ENCODE assay signal across 1 cellular context in the genomic region with DNA sequence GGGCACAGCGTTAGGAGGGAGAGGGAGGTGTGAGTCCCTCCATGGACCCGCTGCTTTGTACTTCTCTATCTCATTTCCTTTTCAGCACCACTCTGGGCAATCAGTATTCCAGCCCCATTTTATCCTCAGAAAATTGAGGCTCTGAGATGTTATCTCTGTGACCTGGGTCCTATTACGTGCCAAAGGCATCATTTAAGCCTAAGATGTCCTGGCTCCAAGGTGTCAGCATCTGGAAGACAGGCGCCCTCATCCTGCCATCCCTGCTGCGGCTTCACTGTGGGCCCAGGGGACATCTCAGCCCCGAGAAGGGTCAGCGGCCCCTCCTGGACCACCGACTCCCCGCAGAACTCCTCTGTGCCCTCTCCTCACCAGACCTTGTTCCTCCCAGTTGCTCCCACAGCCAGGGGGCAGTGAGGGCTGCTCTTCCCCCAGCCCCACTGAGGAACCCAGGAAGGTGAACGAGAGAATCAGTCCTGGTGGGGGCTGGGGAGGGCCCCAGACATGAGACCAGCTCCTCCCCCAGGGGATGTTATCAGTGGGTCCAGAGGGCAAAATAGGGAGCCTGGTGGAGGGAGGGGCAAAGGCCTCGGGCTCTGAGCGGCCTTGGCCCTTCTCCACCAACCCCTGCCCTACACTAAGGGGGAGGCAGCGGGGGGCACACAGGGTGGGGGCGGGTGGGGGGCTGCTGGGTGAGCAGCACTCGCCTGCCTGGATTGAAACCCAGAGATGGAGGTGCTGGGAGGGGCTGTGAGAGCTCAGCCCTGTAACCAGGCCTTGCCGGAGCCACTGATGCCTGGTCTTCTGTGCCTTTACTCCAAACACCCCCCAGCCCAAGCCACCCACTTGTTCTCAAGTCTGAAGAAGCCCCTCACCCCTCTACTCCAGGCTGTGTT.
TF ChIP-seq lines count a peak whose summit lies in the region.

No MANE protein-coding gene starts in this region.

TF ChIP-seq in HepG2, 621 proteins besides CTCF, POLR2A, EP300 and RAD21 (continued from another document and continues in another):
- TF ChIP-seq, protein P1, sequence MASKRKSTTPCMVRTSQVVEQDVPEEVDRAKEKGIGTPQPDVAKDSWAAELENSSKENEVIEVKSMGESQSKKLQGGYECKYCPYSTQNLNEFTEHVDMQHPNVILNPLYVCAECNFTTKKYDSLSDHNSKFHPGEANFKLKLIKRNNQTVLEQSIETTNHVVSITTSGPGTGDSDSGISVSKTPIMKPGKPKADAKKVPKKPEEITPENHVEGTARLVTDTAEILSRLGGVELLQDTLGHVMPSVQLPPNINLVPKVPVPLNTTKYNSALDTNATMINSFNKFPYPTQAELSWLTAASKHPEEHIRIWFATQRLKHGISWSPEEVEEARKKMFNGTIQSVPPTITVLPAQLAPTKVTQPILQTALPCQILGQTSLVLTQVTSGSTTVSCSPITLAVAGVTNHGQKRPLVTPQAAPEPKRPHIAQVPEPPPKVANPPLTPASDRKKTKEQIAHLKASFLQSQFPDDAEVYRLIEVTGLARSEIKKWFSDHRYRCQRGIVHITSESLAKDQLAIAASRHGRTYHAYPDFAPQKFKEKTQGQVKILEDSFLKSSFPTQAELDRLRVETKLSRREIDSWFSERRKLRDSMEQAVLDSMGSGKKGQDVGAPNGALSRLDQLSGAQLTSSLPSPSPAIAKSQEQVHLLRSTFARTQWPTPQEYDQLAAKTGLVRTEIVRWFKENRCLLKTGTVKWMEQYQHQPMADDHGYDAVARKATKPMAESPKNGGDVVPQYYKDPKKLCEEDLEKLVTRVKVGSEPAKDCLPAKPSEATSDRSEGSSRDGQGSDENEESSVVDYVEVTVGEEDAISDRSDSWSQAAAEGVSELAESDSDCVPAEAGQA (IDR thresholded peaks at IDR 0.05; ENCODE audit: low read depth): no peak
- TF ChIP-seq, protein P1 (CRISPR knock-in tag; IDR thresholded peaks at IDR 0.05; ENCODE audit: borderline replicate concordance): no peak
- TF ChIP-seq TAF15 (IDR thresholded peaks at IDR 0.05; ENCODE audit: low read depth, low read length, poor library complexity, severe bottlenecking) (no peak), FOXA3 (CRISPR knock-in tag; IDR thresholded peaks at IDR 0.05) (peak; percentile 65), ZNF557 (CRISPR knock-in tag; IDR thresholded peaks at IDR 0.05) (no peak), SP2 (CRISPR knock-in tag; IDR thresholded peaks at IDR 0.05) (no peak), SP1 (IDR thresholded peaks at IDR 0.05) (no peak), SP1 (CRISPR knock-in tag; IDR thresholded peaks at IDR 0.05) (peak; percentile 58), MED1 (CRISPR knock-in tag; IDR thresholded peaks at IDR 0.05) (peak; percentile 96), HMG20A (CRISPR knock-in tag; IDR thresholded peaks at IDR 0.05; ENCODE audit: borderline replicate concordance) (peak; percentile 66; the same call in 1 of the 2 replicates), FOSL1 (CRISPR knock-in tag; IDR thresholded peaks at IDR 0.05; ENCODE audit: borderline replicate concordance) (no peak), ZNF644 (CRISPR knock-in tag; IDR thresholded peaks at IDR 0.05; ENCODE audit: low read depth) (0 out of 2 replicates have a peak, but pooled peaks have one; percentile 34), PHF5A (CRISPR knock-in tag; IDR thresholded peaks at IDR 0.05; ENCODE audit: low read depth, unreplicated experiment) (no peak), NR2C2 (CRISPR knock-in tag; IDR thresholded peaks at IDR 0.05; ENCODE audit: borderline replicate concordance) (peak; percentile 37), ZNF614 (CRISPR knock-in tag; IDR thresholded peaks at IDR 0.05; ENCODE audit: borderline replicate concordance) (no peak; the same call in 1 of the 2 replicates), ZNF10 (CRISPR knock-in tag; IDR thresholded peaks at IDR 0.05; ENCODE audit: borderline replicate concordance, low read depth) (no peak), ERF (CRISPR knock-in tag; IDR thresholded peaks at IDR 0.05) (peak; percentile 78), NFYB (CRISPR knock-in tag; IDR thresholded peaks at IDR 0.05) (no peak), HNRNPK (IDR thresholded peaks at IDR 0.05; ENCODE audit: low read depth, low read length, poor library complexity, severe bottlenecking) (no peak), ARNT (IDR thresholded peaks at IDR 0.05) (no peak), ZBTB8A (CRISPR knock-in tag; IDR thresholded peaks at IDR 0.05; ENCODE audit: borderline replicate concordance, low read depth) (no peak), KDM6A (CRISPR knock-in tag; IDR thresholded peaks at IDR 0.05; ENCODE audit: low read depth) (peak; percentile 93), RFXANK (CRISPR knock-in tag; IDR thresholded peaks at IDR 0.05) (0 out of 2 replicates have a peak, but pooled peaks have one; percentile 72), ZNF224 (CRISPR knock-in tag; IDR thresholded peaks at IDR 0.05) (no peak), IKZF4 (CRISPR knock-in tag; IDR thresholded peaks at IDR 0.05; ENCODE audit: borderline replicate concordance, low read depth, not compliant biosample characterization) (no peak), JARID2 (CRISPR knock-in tag; IDR thresholded peaks at IDR 0.05; ENCODE audit: insufficient replicate concordance) (no peak), PAF1 (CRISPR knock-in tag; IDR thresholded peaks at IDR 0.05) (no peak), NPAS2 (CRISPR knock-in tag; IDR thresholded peaks at IDR 0.05; ENCODE audit: borderline replicate concordance) (no peak), BRCA1 (CRISPR knock-in tag; IDR thresholded peaks at IDR 0.05) (no peak), ZNF44 (CRISPR knock-in tag; IDR thresholded peaks at IDR 0.05) (no peak), BORCS8-MEF2B (CRISPR knock-in tag; IDR thresholded peaks at IDR 0.05) (0 out of 2 replicates have a peak, but pooled peaks have one; percentile 15)
- TF ChIP-seq, protein P2, sequence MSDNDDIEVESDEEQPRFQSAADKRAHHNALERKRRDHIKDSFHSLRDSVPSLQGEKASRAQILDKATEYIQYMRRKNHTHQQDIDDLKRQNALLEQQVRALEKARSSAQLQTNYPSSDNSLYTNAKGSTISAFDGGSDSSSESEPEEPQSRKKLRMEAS (IDR thresholded peaks at IDR 0.05): no peak
- TF ChIP-seq, protein P3, sequence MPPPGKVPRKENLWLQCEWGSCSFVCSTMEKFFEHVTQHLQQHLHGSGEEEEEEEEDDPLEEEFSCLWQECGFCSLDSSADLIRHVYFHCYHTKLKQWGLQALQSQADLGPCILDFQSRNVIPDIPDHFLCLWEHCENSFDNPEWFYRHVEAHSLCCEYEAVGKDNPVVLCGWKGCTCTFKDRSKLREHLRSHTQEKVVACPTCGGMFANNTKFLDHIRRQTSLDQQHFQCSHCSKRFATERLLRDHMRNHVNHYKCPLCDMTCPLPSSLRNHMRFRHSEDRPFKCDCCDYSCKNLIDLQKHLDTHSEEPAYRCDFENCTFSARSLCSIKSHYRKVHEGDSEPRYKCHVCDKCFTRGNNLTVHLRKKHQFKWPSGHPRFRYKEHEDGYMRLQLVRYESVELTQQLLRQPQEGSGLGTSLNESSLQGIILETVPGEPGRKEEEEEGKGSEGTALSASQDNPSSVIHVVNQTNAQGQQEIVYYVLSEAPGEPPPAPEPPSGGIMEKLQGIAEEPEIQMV (CRISPR knock-in tag; IDR thresholded peaks at IDR 0.05; ENCODE audit: low read depth): no peak
- TF ChIP-seq, protein P4, sequence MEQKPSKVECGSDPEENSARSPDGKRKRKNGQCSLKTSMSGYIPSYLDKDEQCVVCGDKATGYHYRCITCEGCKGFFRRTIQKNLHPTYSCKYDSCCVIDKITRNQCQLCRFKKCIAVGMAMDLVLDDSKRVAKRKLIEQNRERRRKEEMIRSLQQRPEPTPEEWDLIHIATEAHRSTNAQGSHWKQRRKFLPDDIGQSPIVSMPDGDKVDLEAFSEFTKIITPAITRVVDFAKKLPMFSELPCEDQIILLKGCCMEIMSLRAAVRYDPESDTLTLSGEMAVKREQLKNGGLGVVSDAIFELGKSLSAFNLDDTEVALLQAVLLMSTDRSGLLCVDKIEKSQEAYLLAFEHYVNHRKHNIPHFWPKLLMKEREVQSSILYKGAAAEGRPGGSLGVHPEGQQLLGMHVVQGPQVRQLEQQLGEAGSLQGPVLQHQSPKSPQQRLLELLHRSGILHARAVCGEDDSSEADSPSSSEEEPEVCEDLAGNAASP (CRISPR knock-in tag; IDR thresholded peaks at IDR 0.05; ENCODE audit: borderline replicate concordance): peak; percentile 78; the same call in 1 of the 2 replicates
- TF ChIP-seq, protein P5, sequence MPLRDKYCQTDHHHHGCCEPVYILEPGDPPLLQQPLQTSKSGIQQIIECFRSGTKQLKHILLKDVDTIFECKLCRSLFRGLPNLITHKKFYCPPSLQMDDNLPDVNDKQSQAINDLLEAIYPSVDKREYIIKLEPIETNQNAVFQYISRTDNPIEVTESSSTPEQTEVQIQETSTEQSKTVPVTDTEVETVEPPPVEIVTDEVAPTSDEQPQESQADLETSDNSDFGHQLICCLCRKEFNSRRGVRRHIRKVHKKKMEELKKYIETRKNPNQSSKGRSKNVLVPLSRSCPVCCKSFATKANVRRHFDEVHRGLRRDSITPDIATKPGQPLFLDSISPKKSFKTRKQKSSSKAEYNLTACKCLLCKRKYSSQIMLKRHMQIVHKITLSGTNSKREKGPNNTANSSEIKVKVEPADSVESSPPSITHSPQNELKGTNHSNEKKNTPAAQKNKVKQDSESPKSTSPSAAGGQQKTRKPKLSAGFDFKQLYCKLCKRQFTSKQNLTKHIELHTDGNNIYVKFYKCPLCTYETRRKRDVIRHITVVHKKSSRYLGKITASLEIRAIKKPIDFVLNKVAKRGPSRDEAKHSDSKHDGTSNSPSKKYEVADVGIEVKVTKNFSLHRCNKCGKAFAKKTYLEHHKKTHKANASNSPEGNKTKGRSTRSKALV (CRISPR knock-in tag; IDR thresholded peaks at IDR 0.05): no peak
- TF ChIP-seq, protein P6, sequence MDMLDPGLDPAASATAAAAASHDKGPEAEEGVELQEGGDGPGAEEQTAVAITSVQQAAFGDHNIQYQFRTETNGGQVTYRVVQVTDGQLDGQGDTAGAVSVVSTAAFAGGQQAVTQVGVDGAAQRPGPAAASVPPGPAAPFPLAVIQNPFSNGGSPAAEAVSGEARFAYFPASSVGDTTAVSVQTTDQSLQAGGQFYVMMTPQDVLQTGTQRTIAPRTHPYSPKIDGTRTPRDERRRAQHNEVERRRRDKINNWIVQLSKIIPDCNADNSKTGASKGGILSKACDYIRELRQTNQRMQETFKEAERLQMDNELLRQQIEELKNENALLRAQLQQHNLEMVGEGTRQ (IDR thresholded peaks at IDR 0.05; ENCODE audit: low read depth, low read length): no peak
- TF ChIP-seq, protein P6 (CRISPR knock-in tag; IDR thresholded peaks at IDR 0.05; ENCODE audit: borderline replicate concordance): 0 out of 2 replicates have a peak, but pooled peaks have one; percentile 10
- TF ChIP-seq, protein P7, sequence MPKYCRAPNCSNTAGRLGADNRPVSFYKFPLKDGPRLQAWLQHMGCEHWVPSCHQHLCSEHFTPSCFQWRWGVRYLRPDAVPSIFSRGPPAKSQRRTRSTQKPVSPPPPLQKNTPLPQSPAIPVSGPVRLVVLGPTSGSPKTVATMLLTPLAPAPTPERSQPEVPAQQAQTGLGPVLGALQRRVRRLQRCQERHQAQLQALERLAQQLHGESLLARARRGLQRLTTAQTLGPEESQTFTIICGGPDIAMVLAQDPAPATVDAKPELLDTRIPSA (CRISPR knock-in tag; IDR thresholded peaks at IDR 0.05; ENCODE audit: borderline replicate concordance): no peak
- TF ChIP-seq, protein P8, sequence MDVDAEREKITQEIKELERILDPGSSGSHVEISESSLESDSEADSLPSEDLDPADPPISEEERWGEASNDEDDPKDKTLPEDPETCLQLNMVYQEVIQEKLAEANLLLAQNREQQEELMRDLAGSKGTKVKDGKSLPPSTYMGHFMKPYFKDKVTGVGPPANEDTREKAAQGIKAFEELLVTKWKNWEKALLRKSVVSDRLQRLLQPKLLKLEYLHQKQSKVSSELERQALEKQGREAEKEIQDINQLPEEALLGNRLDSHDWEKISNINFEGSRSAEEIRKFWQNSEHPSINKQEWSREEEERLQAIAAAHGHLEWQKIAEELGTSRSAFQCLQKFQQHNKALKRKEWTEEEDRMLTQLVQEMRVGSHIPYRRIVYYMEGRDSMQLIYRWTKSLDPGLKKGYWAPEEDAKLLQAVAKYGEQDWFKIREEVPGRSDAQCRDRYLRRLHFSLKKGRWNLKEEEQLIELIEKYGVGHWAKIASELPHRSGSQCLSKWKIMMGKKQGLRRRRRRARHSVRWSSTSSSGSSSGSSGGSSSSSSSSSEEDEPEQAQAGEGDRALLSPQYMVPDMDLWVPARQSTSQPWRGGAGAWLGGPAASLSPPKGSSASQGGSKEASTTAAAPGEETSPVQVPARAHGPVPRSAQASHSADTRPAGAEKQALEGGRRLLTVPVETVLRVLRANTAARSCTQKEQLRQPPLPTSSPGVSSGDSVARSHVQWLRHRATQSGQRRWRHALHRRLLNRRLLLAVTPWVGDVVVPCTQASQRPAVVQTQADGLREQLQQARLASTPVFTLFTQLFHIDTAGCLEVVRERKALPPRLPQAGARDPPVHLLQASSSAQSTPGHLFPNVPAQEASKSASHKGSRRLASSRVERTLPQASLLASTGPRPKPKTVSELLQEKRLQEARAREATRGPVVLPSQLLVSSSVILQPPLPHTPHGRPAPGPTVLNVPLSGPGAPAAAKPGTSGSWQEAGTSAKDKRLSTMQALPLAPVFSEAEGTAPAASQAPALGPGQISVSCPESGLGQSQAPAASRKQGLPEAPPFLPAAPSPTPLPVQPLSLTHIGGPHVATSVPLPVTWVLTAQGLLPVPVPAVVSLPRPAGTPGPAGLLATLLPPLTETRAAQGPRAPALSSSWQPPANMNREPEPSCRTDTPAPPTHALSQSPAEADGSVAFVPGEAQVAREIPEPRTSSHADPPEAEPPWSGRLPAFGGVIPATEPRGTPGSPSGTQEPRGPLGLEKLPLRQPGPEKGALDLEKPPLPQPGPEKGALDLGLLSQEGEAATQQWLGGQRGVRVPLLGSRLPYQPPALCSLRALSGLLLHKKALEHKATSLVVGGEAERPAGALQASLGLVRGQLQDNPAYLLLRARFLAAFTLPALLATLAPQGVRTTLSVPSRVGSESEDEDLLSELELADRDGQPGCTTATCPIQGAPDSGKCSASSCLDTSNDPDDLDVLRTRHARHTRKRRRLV (CRISPR knock-in tag; IDR thresholded peaks at IDR 0.05): no peak
